In genomic region chr14:100662850-100663527, GRCh38 we compare ENCODE assay signal across 8 cellular contexts.
DNase-seq lines count a peak whose midpoint lies in the region; ATAC-seq and TF ChIP-seq lines count a peak whose summit lies in the region.

No MANE protein-coding gene starts in this region.

- ATAC-seq in GM18498 (IDR thresholded peaks at IDR 0.05; ENCODE audit: unreplicated experiment): no peak
- ATAC-seq in GM18502 (IDR thresholded peaks at IDR 0.05; ENCODE audit: poor library complexity, unreplicated experiment): no peak

- H3K4me3 Mint-ChIP-seq in HFFc6 (no peak overlapping the region), glutamatergic neuron (ENCODE audit: unreplicated experiment) (no peak overlapping the region), progenitor cell of endocrine pancreas (ENCODE audit: low read depth) (no peak overlapping the region)
- H3K4me3 Mint-ChIP-seq in activated naive CD4-positive, alpha-beta T cell treated with anti-CD3 and anti-CD28 coated beads for 36 hours: no peak overlapping the region

- TF ChIP-seq CTCF in HFFc6 (IDR thresholded peaks at IDR 0.05) (peak; percentile 99), glutamatergic neuron (IDR thresholded peaks at IDR 0.05; ENCODE audit: partially characterized antibody, unreplicated experiment) (peak; percentile 99), progenitor cell of endocrine pancreas (IDR thresholded peaks at IDR 0.05; ENCODE audit: unreplicated experiment) (peak; percentile 96)

- H3K9me3 Mint-ChIP-seq in HFFc6 (no peaks in the 10 kb centered on the region), glutamatergic neuron (ENCODE audit: unreplicated experiment) (peaks cover 1% of the 10 kb centered on the region), progenitor cell of endocrine pancreas (ENCODE audit: low read depth) (no peaks in the 10 kb centered on the region)
- no peaks in the 10 kb centered on the region for H3K9me3 Mint-ChIP-seq in activated naive CD4-positive, alpha-beta T cell treated with anti-CD3 and anti-CD28 coated beads for 36 hours

- no peaks in the 10 kb centered on the region for H3K36me3 Mint-ChIP-seq in HFFc6 (ENCODE audit: low read depth)
- H3K36me3 Mint-ChIP-seq in activated naive CD4-positive, alpha-beta T cell treated with anti-CD3 and anti-CD28 coated beads for 36 hours (ENCODE audit: low read depth): no peaks in the 10 kb centered on the region
- no peaks in the 10 kb centered on the region for H3K36me3 Mint-ChIP-seq in glutamatergic neuron (ENCODE audit: unreplicated experiment)
- no peaks in the 10 kb centered on the region for H3K36me3 Mint-ChIP-seq in progenitor cell of endocrine pancreas (ENCODE audit: insufficient read depth)

- CTCF ChIA-PET in activated naive CD4-positive, alpha-beta T cell treated with anti-CD3 and anti-CD28 coated beads for 36 hours (lab: Charles Lee): interaction anchor here (0.7 to 3.1 kb wide), 10 partner anchors 9 to 280 kb away, joined by 3 to 26 read pairs (median 3); no protein-coding TSS in a partner anchor

- peak; percentile 58 for DNase-seq in COR-L47 (lab: John Stamatoyannopoulos, UW)
- DNase-seq in HFFc6: peak; percentile 37
- peak; percentile 85 to 88 for DNase-seq in SHP77 (lab: John Stamatoyannopoulos, UW)
- DNase-seq in activated naive CD4-positive, alpha-beta T cell treated with anti-CD3 and anti-CD28 coated beads for 36 hours: peak; percentile 75
- peak; percentile 84 for DNase-seq in glutamatergic neuron
- peak; percentile 56 for DNase-seq in progenitor cell of endocrine pancreas (ENCODE audit: low spot score, unreplicated experiment)

- intact Hi-C loops in activated naive CD4-positive, alpha-beta T cell treated with anti-CD3 and anti-CD28 coated beads for 36 hours (cut with micrococcal nuclease): no loop called here

- H3K4me1 Mint-ChIP-seq in HFFc6 (ENCODE audit: low read depth): peaks cover 43% of the 10 kb centered on the region
- no peaks in the 10 kb centered on the region for H3K4me1 Mint-ChIP-seq in activated naive CD4-positive, alpha-beta T cell treated with anti-CD3 and anti-CD28 coated beads for 36 hours (ENCODE audit: low read depth)
- no peaks in the 10 kb centered on the region for H3K4me1 Mint-ChIP-seq in glutamatergic neuron (ENCODE audit: low read depth, unreplicated experiment)
- H3K4me1 Mint-ChIP-seq in progenitor cell of endocrine pancreas (ENCODE audit: low read depth): peaks cover 9% of the 10 kb centered on the region

- peaks cover 10% of the 10 kb centered on the region for H3K27me3 Mint-ChIP-seq in HFFc6 (ENCODE audit: insufficient read depth)
- peaks cover 2% of the 10 kb centered on the region for H3K27me3 Mint-ChIP-seq in activated naive CD4-positive, alpha-beta T cell treated with anti-CD3 and anti-CD28 coated beads for 36 hours (ENCODE audit: low read depth)
- H3K27me3 Mint-ChIP-seq in glutamatergic neuron (ENCODE audit: unreplicated experiment): peaks cover 3% of the 10 kb centered on the region
- H3K27me3 Mint-ChIP-seq in progenitor cell of endocrine pancreas: peaks cover 23% of the 10 kb centered on the region

- H3K27ac Mint-ChIP-seq in HFFc6 (no peak overlapping the region), glutamatergic neuron (ENCODE audit: unreplicated experiment) (peak overlapping the region; percentile 35), progenitor cell of endocrine pancreas (no peak overlapping the region)
- H3K27ac Mint-ChIP-seq in activated naive CD4-positive, alpha-beta T cell treated with anti-CD3 and anti-CD28 coated beads for 36 hours: no peak overlapping the region
